In genomic region chr16:30184430-30185140, GRCh38 we compare ENCODE assay signal across 8 cellular contexts. TPM values are rescaled to one million over a fixed set of nuclear protein-coding genes. Genes with fewer than 3 reads are reported as not detected.
DNase-seq lines count a peak whose midpoint lies in the region; ATAC-seq, FAIRE-seq and TF ChIP-seq lines count a peak whose summit lies in the region.

No MANE protein-coding gene starts in this region.

- ATAC-seq in HG02885 (IDR thresholded peaks at IDR 0.05; ENCODE audit: poor library complexity, unreplicated experiment) (peak; percentile 2), HepG2 (peak; percentile 6), GM21717 (IDR thresholded peaks at IDR 0.05; ENCODE audit: unreplicated experiment) (no peak)
- ATAC-seq in activated naive CD4-positive, alpha-beta T cell treated with anti-CD3 and anti-CD28 coated beads, Interleukin-2, amount 50 U/mL, for 72 hours = no peak
- peak; percentile 10 for ATAC-seq in stimulated activated memory B cell treated with anti-CD40 and anti-IgM and Interleukin-4, amounts not matched to agents 10 μg/mL and 1 μg/mL and 100 μg/mL, for 72 hours

- H3K27ac ChIP-seq in Peyer's patch = peak overlapping the region; percentile 80 to 97 (median 86)
- no peak overlapping the region for H3K27ac ChIP-seq in HepG2 (ENCODE audit: extremely low read length, insufficient read depth, low read length)

- H3K36me3 ChIP-seq in Peyer's patch = no peaks in the 10 kb centered on the region
- H3K36me3 ChIP-seq in HepG2 (replicated peaks in 1 of 2; ENCODE audit: control insufficient read depth in 1 of 2, insufficient read depth in 2 of 2, low read length in 2 of 2) = no peaks in the 10 kb centered on the region

- TF ChIP-seq EP300 in HepG2 (IDR thresholded peaks at IDR 0.05; ENCODE audit: low read depth in 2 of 2, low read length in 2 of 2) (no peak), HepG2 (CRISPR knock-in tag; IDR thresholded peaks at IDR 0.05; ENCODE audit: borderline replicate concordance) (0 out of 2 replicates have a peak, but pooled peaks have one; percentile 26)

- in situ Hi-C loops in HepG2 (cut with HindIII; ENCODE audit: extremely low pct_ligation_motif_present, low pct_unique_long_range_greater_than_20kb) = no loop called here

- H4K20me1 ChIP-seq in HepG2 (ENCODE audit: insufficient read depth, low read length) = no peaks in the 10 kb centered on the region

- no peak for TF ChIP-seq RAD21 in HepG2 (CRISPR knock-in tag; IDR thresholded peaks at IDR 0.05)

- H3K27ac Mint-ChIP-seq in activated naive CD4-positive, alpha-beta T cell treated with anti-CD3 and anti-CD28 coated beads, Interleukin-2, amount 50 U/mL, for 72 hours = peak overlapping the region; percentile 98
- peak overlapping the region; percentile 98 for H3K27ac Mint-ChIP-seq in stimulated activated memory B cell treated with anti-CD40 and anti-IgM and Interleukin-4, amounts not matched to agents 10 μg/mL and 1 μg/mL and 100 μg/mL, for 72 hours

- H3K27me3 ChIP-seq in Peyer's patch (no peaks in the 10 kb centered on the region), HepG2 (ENCODE audit: control insufficient read depth in 1 of 2, insufficient read depth in 2 of 2, low read length in 2 of 2) (no peaks in the 10 kb centered on the region; a peak in 1 of 5 replicates)

- H3K4me1 ChIP-seq in Peyer's patch (peaks cover 0 to 34% (median 19%) of the 10 kb centered on the region in 4 donors), HepG2 (ENCODE audit: insufficient read depth, low read length) (peaks cover 47% of the 10 kb centered on the region)

- POLR2A ChIA-PET in HepG2 (lab: Yijun Ruan, JAX) = interaction anchor here (1.1 to 2.1 kb wide), 3 partner anchors 8 to 72 kb away, joined by 3 to 5 read pairs (median 3); no protein-coding TSS in a partner anchor

- FAIRE-seq in HepG2 (lab: Jason Lieb, UNC) = no peak

- no peaks in the 10 kb centered on the region for H3K27me3 Mint-ChIP-seq in stimulated activated memory B cell treated with anti-CD40 and anti-IgM and Interleukin-4, amounts not matched to agents 10 μg/mL and 1 μg/mL and 100 μg/mL, for 72 hours

- H2AFZ ChIP-seq in HepG2 (ENCODE audit: low read length) = no peak overlapping the region

- H3K4me3 ChIP-seq in Peyer's patch (peak overlapping the region; percentile 65 to 97 (median 67)), HepG2 (replicated peaks in 1 of 3; ENCODE audit: insufficient read depth in 1 of 3, low read depth in 2 of 3, low read length in 3 of 3) (peak overlapping the region; percentile 74 to 81 (median 76); a peak in 5 of 6 replicates)

- 53% methylated on average over 11 of the region's 14 CpGs for WGBS in HepG2 (ENCODE audit: low lambda C conversion rate)

- DNase-seq in COLO668 (lab: John Stamatoyannopoulos, UW; ENCODE audit: unreplicated experiment) = peak; percentile 84
- DNase-seq in Peyer's patch = peak; percentile 50 to 75 (median 62)
- peak; percentile 32 to 76 for DNase-seq in activated naive CD4-positive, alpha-beta T cell treated with anti-CD3 and anti-CD28 coated beads, Interleukin-2, amount 50 U/mL, for 72 hours (ENCODE audit: low spot score in 2 of 2)
- no peak for DNase-seq in HepG2 (ENCODE audit: low spot score)
- no peak for DNase-seq in NCI-H82 treated with DMSO at 0.1 percent for 48 hours (lab: John Stamatoyannopoulos, UW; ENCODE audit: unreplicated experiment)

- CTCF ChIA-PET in HepG2 (lab: Yijun Ruan, JAX; ENCODE audit: low intra/inter-chr PET ratio, low total read pairs) = no interaction called here

- H3K9me3 ChIP-seq in Peyer's patch (no peaks in the 10 kb centered on the region), HepG2 (ENCODE audit: low read length) (no peaks in the 10 kb centered on the region)

- no peaks in the 10 kb centered on the region for H3K9me3 Mint-ChIP-seq in activated naive CD4-positive, alpha-beta T cell treated with anti-CD3 and anti-CD28 coated beads, Interleukin-2, amount 50 U/mL, for 72 hours
- no peaks in the 10 kb centered on the region for H3K9me3 Mint-ChIP-seq in stimulated activated memory B cell treated with anti-CD40 and anti-IgM and Interleukin-4, amounts not matched to agents 10 μg/mL and 1 μg/mL and 100 μg/mL, for 72 hours

- intact Hi-C loops in HepG2 (cut with micrococcal nuclease; ENCODE audit: unreplicated experiment) = no loop called here

- H3K79me2 ChIP-seq in HepG2 (ENCODE audit: insufficient read depth, low read length) = no peaks in the 10 kb centered on the region

- peaks cover 36 to 38% of the 10 kb centered on the region in 2 donors for H3K36me3 Mint-ChIP-seq in activated naive CD4-positive, alpha-beta T cell treated with anti-CD3 and anti-CD28 coated beads, Interleukin-2, amount 50 U/mL, for 72 hours
- peaks cover 44% of the 10 kb centered on the region for H3K36me3 Mint-ChIP-seq in stimulated activated memory B cell treated with anti-CD40 and anti-IgM and Interleukin-4, amounts not matched to agents 10 μg/mL and 1 μg/mL and 100 μg/mL, for 72 hours

- no peak for TF ChIP-seq POLR2A in Peyer's patch (IDR thresholded peaks at IDR 0.05)
- TF ChIP-seq POLR2A in HepG2 (IDR thresholded peaks at IDR 0.05; ENCODE audit: insufficient read depth in 1 of 2, low read depth in 2 of 2, low read length in 2 of 2) = no peak

- peaks cover 45% of the 10 kb centered on the region for H3K4me1 Mint-ChIP-seq in stimulated activated memory B cell treated with anti-CD40 and anti-IgM and Interleukin-4, amounts not matched to agents 10 μg/mL and 1 μg/mL and 100 μg/mL, for 72 hours

- peak overlapping the region; percentile 6 for H3K9ac ChIP-seq in HepG2 (ENCODE audit: insufficient read depth, low read depth, low read length)

- H3K4me3 Mint-ChIP-seq in stimulated activated memory B cell treated with anti-CD40 and anti-IgM and Interleukin-4, amounts not matched to agents 10 μg/mL and 1 μg/mL and 100 μg/mL, for 72 hours = peak overlapping the region; percentile 94

- TF ChIP-seq CTCF in Peyer's patch (IDR thresholded peaks at IDR 0.05) = no peak
- 0 out of 2 replicates have a peak, but pooled peaks have one; percentile 4 for TF ChIP-seq CTCF in HepG2 (CRISPR knock-in tag; IDR thresholded peaks at IDR 0.05)

- peak overlapping the region; percentile 82 for H3K4me2 ChIP-seq in HepG2 (ENCODE audit: low read depth, low read length)

- no TSS peak for BruUV-seq in HepG2 (replicated peaks; lab: Mats Ljungman, UMichigan)

RNA-seq across cellular contexts. Expression of gene CORO1A, which starts 1.2 kb away (rescaled TPM):
- total RNA-seq in Peyer's patch = 100 to 1,000 TPM in 1 of 4 donors, 10 to 100 TPM in 3; 21.2 to 205 (median 32.1) TPM
- total RNA-seq in activated naive CD4-positive, alpha-beta T cell treated with anti-CD3 and anti-CD28 coated beads, Interleukin-2, amount 50 U/mL, for 72 hours = 1,000 to 10,000 TPM in 1 of 2 donors, 100 to 1,000 TPM in 1; 672 to 1,124 TPM
- total RNA-seq in HepG2 (2016; rRNA removed; fragmentation: Illumina TruSeq; extraction: Trizol) = 5.4 and 6.5 TPM in 2 replicates
- total RNA-seq in HepG2 (2016; cell fraction: cytosol; rRNA removed; fragmentation: Illumina TruSeq; extraction: Trizol; ENCODE audit: low read depth) = 1.5 and 2.3 TPM in 2 replicates
- total RNA-seq in HepG2 (2016; cell fraction: insoluble cytoplasmic fraction; rRNA removed; fragmentation: Illumina TruSeq; extraction: Trizol) = 5.9 and 7.5 TPM in 2 replicates
- 2.0 and 3.3 TPM in 2 replicates for total RNA-seq in HepG2 (2016; cell fraction: membrane; rRNA removed; fragmentation: Illumina TruSeq; extraction: Trizol)
- total RNA-seq in HepG2 (2016; cell fraction: nucleus; rRNA removed; fragmentation: Illumina TruSeq; extraction: Trizol) = 2.5 and 3.5 TPM in 2 replicates
- polyA plus RNA-seq in HepG2 (2011; rRNA removed) = 9.5 and 12.9 TPM in 2 replicates
- 10.4 and 20.0 TPM in 2 replicates for polyA plus RNA-seq in HepG2 (2011; cell fraction: cytosol; rRNA removed)
- 13.6 and 19.0 TPM in 2 replicates for polyA plus RNA-seq in HepG2 (2011; cell fraction: nucleus; rRNA removed)
- polyA plus RNA-seq in HepG2 (2012) = 2.5 and 4.0 TPM in 2 replicates
- 1.6 TPM in 2 replicates for polyA plus RNA-seq in HepG2 (2016; cell fraction: cytosol; fragmentation: Illumina TruSeq; extraction: Trizol; ENCODE audit: low read depth)
- polyA plus RNA-seq in HepG2 (2016; cell fraction: insoluble cytoplasmic fraction; fragmentation: Illumina TruSeq; extraction: Trizol; ENCODE audit: low read depth) = 7.6 and 10.2 TPM in 2 replicates
- 1.9 and 2.1 TPM in 2 replicates for polyA plus RNA-seq in HepG2 (2016; cell fraction: membrane; fragmentation: Illumina TruSeq; extraction: Trizol; ENCODE audit: low read depth)
- polyA plus RNA-seq in HepG2 (2016; cell fraction: nucleus; fragmentation: Illumina TruSeq; extraction: Trizol; ENCODE audit: insufficient read depth, low read depth) = 4.7 and 5.6 TPM in 2 replicates
- polyA minus RNA-seq in HepG2 (2011; rRNA and poly(A)+ RNA removed; ENCODE audit: low replicate concordance) = 0.94 and 16.6 TPM in 2 replicates
- 4.0 and 8.4 TPM in 2 replicates for polyA minus RNA-seq in HepG2 (2011; cell fraction: cytosol; rRNA and poly(A)+ RNA removed)
- 1.5 and 1.8 TPM in 2 replicates for polyA minus RNA-seq in HepG2 (2011; cell fraction: nucleus; rRNA and poly(A)+ RNA removed)

RNA-seq across cellular contexts. Expression of gene BOLA2B, which starts 8.9 kb away (rescaled TPM):
- 100 to 1,000 TPM; 227 to 487 (median 370) TPM for total RNA-seq in Peyer's patch
- total RNA-seq in activated naive CD4-positive, alpha-beta T cell treated with anti-CD3 and anti-CD28 coated beads, Interleukin-2, amount 50 U/mL, for 72 hours = 100 to 1,000 TPM; 158 to 173 TPM
- 295 and 354 TPM in 2 replicates for total RNA-seq in HepG2 (2016; rRNA removed; fragmentation: Illumina TruSeq; extraction: Trizol)
- 669 and 995 TPM in 2 replicates for total RNA-seq in HepG2 (2016; cell fraction: cytosol; rRNA removed; fragmentation: Illumina TruSeq; extraction: Trizol; ENCODE audit: low read depth)
- 323 and 362 TPM in 2 replicates for total RNA-seq in HepG2 (2016; cell fraction: insoluble cytoplasmic fraction; rRNA removed; fragmentation: Illumina TruSeq; extraction: Trizol)
- total RNA-seq in HepG2 (2016; cell fraction: membrane; rRNA removed; fragmentation: Illumina TruSeq; extraction: Trizol) = 463 and 614 TPM in 2 replicates
- total RNA-seq in HepG2 (2016; cell fraction: nucleus; rRNA removed; fragmentation: Illumina TruSeq; extraction: Trizol) = 105 and 119 TPM in 2 replicates
- 63.8 and 97.0 TPM in 2 replicates for polyA plus RNA-seq in HepG2 (2011; rRNA removed)
- polyA plus RNA-seq in HepG2 (2011; cell fraction: cytosol; rRNA removed) = 336 and 429 TPM in 2 replicates
- 218 and 326 TPM in 2 replicates for polyA plus RNA-seq in HepG2 (2011; cell fraction: nucleus; rRNA removed)
- 107 and 139 TPM in 2 replicates for polyA plus RNA-seq in HepG2 (2012)
- polyA plus RNA-seq in HepG2 (2016; cell fraction: cytosol; fragmentation: Illumina TruSeq; extraction: Trizol; ENCODE audit: low read depth) = 602 and 1,024 TPM in 2 replicates
- polyA plus RNA-seq in HepG2 (2016; cell fraction: insoluble cytoplasmic fraction; fragmentation: Illumina TruSeq; extraction: Trizol; ENCODE audit: low read depth) = 271 TPM in 2 replicates
- polyA plus RNA-seq in HepG2 (2016; cell fraction: membrane; fragmentation: Illumina TruSeq; extraction: Trizol; ENCODE audit: low read depth) = 365 and 503 TPM in 2 replicates
- 177 and 200 TPM in 2 replicates for polyA plus RNA-seq in HepG2 (2016; cell fraction: nucleus; fragmentation: Illumina TruSeq; extraction: Trizol; ENCODE audit: insufficient read depth, low read depth)
- 100 and 103 TPM in 2 replicates for polyA minus RNA-seq in HepG2 (2011; rRNA and poly(A)+ RNA removed; ENCODE audit: low replicate concordance)
- 30.2 and 37.1 TPM in 2 replicates for polyA minus RNA-seq in HepG2 (2011; cell fraction: cytosol; rRNA and poly(A)+ RNA removed)
- 5.9 and 8.1 TPM in 2 replicates for polyA minus RNA-seq in HepG2 (2011; cell fraction: nucleus; rRNA and poly(A)+ RNA removed)

RNA-seq across cellular contexts. Expression of gene SLX1A, which starts 9.1 kb away (rescaled TPM):
- total RNA-seq in Peyer's patch = 100 to 1,000 TPM in 3 of 4 donors, 10 to 100 TPM in 1; 56.1 to 283 (median 260) TPM
- 10 to 100 TPM; 46.4 to 84.7 TPM for total RNA-seq in activated naive CD4-positive, alpha-beta T cell treated with anti-CD3 and anti-CD28 coated beads, Interleukin-2, amount 50 U/mL, for 72 hours
- 13.4 and 37.1 TPM in 2 replicates for total RNA-seq in HepG2 (2016; rRNA removed; fragmentation: Illumina TruSeq; extraction: Trizol)
- 16.4 and 16.8 TPM in 2 replicates for total RNA-seq in HepG2 (2016; cell fraction: cytosol; rRNA removed; fragmentation: Illumina TruSeq; extraction: Trizol; ENCODE audit: low read depth)
- total RNA-seq in HepG2 (2016; cell fraction: insoluble cytoplasmic fraction; rRNA removed; fragmentation: Illumina TruSeq; extraction: Trizol) = 19.5 and 33.4 TPM in 2 replicates
- 13.8 and 16.7 TPM in 2 replicates for total RNA-seq in HepG2 (2016; cell fraction: membrane; rRNA removed; fragmentation: Illumina TruSeq; extraction: Trizol)
- 24.9 and 28.6 TPM in 2 replicates for total RNA-seq in HepG2 (2016; cell fraction: nucleus; rRNA removed; fragmentation: Illumina TruSeq; extraction: Trizol)
- 9.1 and 12.0 TPM in 2 replicates for polyA plus RNA-seq in HepG2 (2011; rRNA removed)
- polyA plus RNA-seq in HepG2 (2011; cell fraction: cytosol; rRNA removed) = 9.7 and 26.5 TPM in 2 replicates
- 98.2 and 122 TPM in 2 replicates for polyA plus RNA-seq in HepG2 (2011; cell fraction: nucleus; rRNA removed)
- 29.1 and 36.0 TPM in 2 replicates for polyA plus RNA-seq in HepG2 (2012)
- polyA plus RNA-seq in HepG2 (2016; cell fraction: cytosol; fragmentation: Illumina TruSeq; extraction: Trizol; ENCODE audit: low read depth) = 10.3 and 14.9 TPM in 2 replicates
- 4.6 and 8.2 TPM in 2 replicates for polyA plus RNA-seq in HepG2 (2016; cell fraction: insoluble cytoplasmic fraction; fragmentation: Illumina TruSeq; extraction: Trizol; ENCODE audit: low read depth)
- 7.4 and 12.1 TPM in 2 replicates for polyA plus RNA-seq in HepG2 (2016; cell fraction: membrane; fragmentation: Illumina TruSeq; extraction: Trizol; ENCODE audit: low read depth)
- 65.2 and 67.5 TPM in 2 replicates for polyA plus RNA-seq in HepG2 (2016; cell fraction: nucleus; fragmentation: Illumina TruSeq; extraction: Trizol; ENCODE audit: insufficient read depth, low read depth)
- 5.1 and 5.8 TPM in 2 replicates for polyA minus RNA-seq in HepG2 (2011; rRNA and poly(A)+ RNA removed; ENCODE audit: low replicate concordance)
- 15.7 and 17.4 TPM in 2 replicates for polyA minus RNA-seq in HepG2 (2011; cell fraction: cytosol; rRNA and poly(A)+ RNA removed)
- 26.7 and 31.3 TPM in 2 replicates for polyA minus RNA-seq in HepG2 (2011; cell fraction: nucleus; rRNA and poly(A)+ RNA removed)

RNA-seq across cellular contexts. Expression of gene SULT1A3, which starts 14.5 kb away (rescaled TPM):
- total RNA-seq in Peyer's patch (100 to 1,000 TPM in 3 of 4 donors, 10 to 100 TPM in 1; 97.4 to 195 (median 133) TPM), HepG2 (2016; rRNA removed; fragmentation: Illumina TruSeq; extraction: Trizol) (20.7 and 28.3 TPM in 2 replicates)
- total RNA-seq in activated naive CD4-positive, alpha-beta T cell treated with anti-CD3 and anti-CD28 coated beads, Interleukin-2, amount 50 U/mL, for 72 hours = 10 to 100 TPM; 18.0 to 31.9 TPM
- total RNA-seq in HepG2 (2016; cell fraction: cytosol; rRNA removed; fragmentation: Illumina TruSeq; extraction: Trizol; ENCODE audit: low read depth) = 31.2 and 41.7 TPM in 2 replicates
- 26.1 and 29.0 TPM in 2 replicates for total RNA-seq in HepG2 (2016; cell fraction: insoluble cytoplasmic fraction; rRNA removed; fragmentation: Illumina TruSeq; extraction: Trizol)
- 40.2 and 51.3 TPM in 2 replicates for total RNA-seq in HepG2 (2016; cell fraction: membrane; rRNA removed; fragmentation: Illumina TruSeq; extraction: Trizol)
- total RNA-seq in HepG2 (2016; cell fraction: nucleus; rRNA removed; fragmentation: Illumina TruSeq; extraction: Trizol) = 33.7 and 38.6 TPM in 2 replicates
- 15.4 and 21.0 TPM in 2 replicates for polyA plus RNA-seq in HepG2 (2011; rRNA removed)
- 6.9 and 7.9 TPM in 2 replicates for polyA plus RNA-seq in HepG2 (2011; cell fraction: cytosol; rRNA removed)
- 48.9 and 57.0 TPM in 2 replicates for polyA plus RNA-seq in HepG2 (2011; cell fraction: nucleus; rRNA removed)
- 5.8 and 11.3 TPM in 2 replicates for polyA plus RNA-seq in HepG2 (2012)
- polyA plus RNA-seq in HepG2 (2016; cell fraction: cytosol; fragmentation: Illumina TruSeq; extraction: Trizol; ENCODE audit: low read depth) = 22.7 and 37.8 TPM in 2 replicates
- 91.2 and 105 TPM in 2 replicates for polyA plus RNA-seq in HepG2 (2016; cell fraction: insoluble cytoplasmic fraction; fragmentation: Illumina TruSeq; extraction: Trizol; ENCODE audit: low read depth)
- polyA plus RNA-seq in HepG2 (2016; cell fraction: membrane; fragmentation: Illumina TruSeq; extraction: Trizol; ENCODE audit: low read depth) = 42.3 and 49.8 TPM in 2 replicates
- polyA plus RNA-seq in HepG2 (2016; cell fraction: nucleus; fragmentation: Illumina TruSeq; extraction: Trizol; ENCODE audit: insufficient read depth, low read depth) = 122 and 125 TPM in 2 replicates
- polyA minus RNA-seq in HepG2 (2011; rRNA and poly(A)+ RNA removed; ENCODE audit: low replicate concordance) = 17.4 and 22.3 TPM in 2 replicates
- 4.7 and 4.8 TPM in 2 replicates for polyA minus RNA-seq in HepG2 (2011; cell fraction: cytosol; rRNA and poly(A)+ RNA removed)
- polyA minus RNA-seq in HepG2 (2011; cell fraction: nucleus; rRNA and poly(A)+ RNA removed) = 13.1 and 14.5 TPM in 2 replicates

Comparison
In these comparisons a context has a peak if more than half of its experiments do, and no peak if none do; other contexts are left out.
1. DNase-seq: peak in COLO668 (single experiment), Peyer's patch (3 of 3) and activated naive CD4-positive, alpha-beta T cell treated with anti-CD3 and anti-CD28 coated beads, Interleukin-2, amount 50 U/mL, for 72 hours (2 of 2); none in HepG2 (single experiment) and NCI-H82 treated with DMSO at 0.1 percent for 48 hours (single experiment).
2. ATAC-seq: peak in HG02885 (single experiment), HepG2 (single experiment) and stimulated activated memory B cell treated with anti-CD40 and anti-IgM and Interleukin-4, amounts not matched to agents 10 μg/mL and 1 μg/mL and 100 μg/mL, for 72 hours (single experiment); none in activated naive CD4-positive, alpha-beta T cell treated with anti-CD3 and anti-CD28 coated beads, Interleukin-2, amount 50 U/mL, for 72 hours (0 of 2) and GM21717 (single experiment).